In the genomic region with DNA sequence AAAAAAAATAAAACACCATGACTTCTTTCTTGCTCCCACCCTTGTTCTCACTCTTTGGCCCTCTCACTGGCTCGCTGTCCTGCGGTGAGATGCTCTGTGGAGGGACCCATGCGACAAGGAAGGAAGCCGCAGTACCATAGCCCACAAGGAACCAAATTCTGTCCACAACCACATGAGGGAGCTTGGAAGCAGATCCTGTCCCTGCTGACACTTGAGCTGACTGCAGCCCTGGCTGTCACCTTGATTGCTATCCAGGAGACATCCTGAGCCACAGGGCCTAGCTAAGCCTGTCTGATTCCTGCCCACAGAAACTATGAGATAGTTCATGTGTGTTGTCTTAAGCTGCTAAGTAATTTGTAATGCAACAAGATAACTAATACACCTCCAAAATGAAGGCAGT, we compare ENCODE assay signal across 1 cellular context.
TF ChIP-seq lines count a peak whose summit lies in the region.

No MANE protein-coding gene starts in this region.

TF ChIP-seq in IMR-90, 13 proteins besides CTCF, POLR2A, EP300 and RAD21:
- TF ChIP-seq SMC3 (IDR thresholded peaks at IDR 0.05; ENCODE audit: low read depth, low read length): peak; percentile 42
- no peak for TF ChIP-seq RCOR1 (IDR thresholded peaks at IDR 0.05; ENCODE audit: insufficient replicate concordance, low read length)
